8 cellular contexts compared by ENCODE assay signal in the genomic region with DNA sequence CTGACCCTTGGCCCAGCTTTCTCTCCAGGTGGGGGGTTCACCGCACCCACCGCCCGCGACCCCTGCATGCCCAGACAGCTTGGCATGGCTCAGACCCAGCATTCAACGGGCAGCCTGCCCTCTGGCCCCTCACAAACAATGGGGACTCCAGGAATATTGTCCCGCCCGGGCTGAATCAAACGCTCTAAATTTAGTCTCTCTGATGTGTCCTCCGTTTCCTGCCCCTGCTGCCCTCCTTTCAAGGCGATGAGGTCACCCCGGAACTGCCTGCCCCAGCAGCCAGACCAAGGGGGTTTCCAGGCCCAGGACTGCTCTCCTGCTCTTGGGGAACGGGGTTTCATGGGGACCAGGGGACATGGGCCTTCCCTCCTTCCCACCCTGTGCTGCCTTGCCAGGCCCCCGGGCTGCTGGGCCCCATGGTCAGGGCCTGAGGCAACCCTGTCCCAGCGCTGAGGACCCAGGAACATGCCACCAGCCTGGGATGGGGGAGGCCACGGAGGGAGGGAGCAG. TPM values are rescaled to one million over a fixed set of nuclear protein-coding genes. Genes with fewer than 3 reads are reported as not detected.
DNase-seq lines count a peak whose midpoint lies in the region; ATAC-seq and TF ChIP-seq lines count a peak whose summit lies in the region.

No MANE protein-coding gene starts in this region.

- no peak overlapping the region for H3K4me2 ChIP-seq in H9 (ENCODE audit: insufficient read depth, insufficient read length, low read length)

- H3K4me3 Mint-ChIP-seq in H9, result no peak overlapping the region
- H3K4me3 Mint-ChIP-seq in activated CD8-positive, alpha-beta T cell treated with anti-CD3 and anti-CD28 coated beads, Interleukin-2, amount 10 ng/mL, durations not matched to agents 7 days and 5 days, result peak overlapping the region; percentile 58
- no peak overlapping the region for H3K4me3 Mint-ChIP-seq in mesothelial cell of epicardium

- TF ChIP-seq CTCF in H9 (conservative IDR thresholded peaks at IDR 0.05), result no peak
- no peak for TF ChIP-seq CTCF in foreskin fibroblast (IDR thresholded peaks at IDR 0.05; ENCODE audit: low read depth, low read length)
- TF ChIP-seq CTCF in mesothelial cell of epicardium (IDR thresholded peaks at IDR 0.05; ENCODE audit: unreplicated experiment), result no peak

- H4K20me1 ChIP-seq in H9 (ENCODE audit: control insufficient read depth, insufficient read depth, insufficient read length), result no peaks in the 10 kb centered on the region

- H4K91ac ChIP-seq in H9 (ENCODE audit: insufficient read length, low read depth, low read length), result no peak overlapping the region

- no peak overlapping the region for H3K9ac ChIP-seq in H9 (ENCODE audit: extremely low read depth, insufficient read length, low read length)

- H2BK5ac ChIP-seq in H9 (ENCODE audit: insufficient read length, low read length), result no peak overlapping the region

- no peak overlapping the region for H4K5ac ChIP-seq in H9 (ENCODE audit: insufficient read length, low read depth, low read length)

- H3K79me1 ChIP-seq in H9 (ENCODE audit: insufficient read depth, low read depth, low read length, poor library complexity, severe bottlenecking), result no peaks in the 10 kb centered on the region

- H3K14ac ChIP-seq in H9 (ENCODE audit: insufficient read depth, low read length), result peak overlapping the region; percentile 58; the same call in 1 of the 2 replicates

- no peak overlapping the region for H2BK15ac ChIP-seq in H9 (ENCODE audit: low read depth, low read length)

- no peaks in the 10 kb centered on the region for H3K27me3 ChIP-seq in H9 (ENCODE audit: insufficient read depth, low read length)

- H3K18ac ChIP-seq in H9 (ENCODE audit: insufficient read length, low read depth, low read length), result no peak overlapping the region

- H2BK12ac ChIP-seq in H9 (ENCODE audit: insufficient read length, low read depth, low read length), result no peak overlapping the region

- H4K8ac ChIP-seq in H9 (replicated peaks; ENCODE audit: insufficient read length, low read depth, low read length), result no peak overlapping the region

- peak overlapping the region in 2 of 3 experiments; percentile 64 to 79; a peak in 4 of 7 replicates for H3K27ac Mint-ChIP-seq in H9
- peak overlapping the region; percentile 83 for H3K27ac Mint-ChIP-seq in activated CD8-positive, alpha-beta T cell treated with anti-CD3 and anti-CD28 coated beads, Interleukin-2, amount 10 ng/mL, durations not matched to agents 7 days and 5 days
- no peak overlapping the region for H3K27ac Mint-ChIP-seq in mesothelial cell of epicardium

- CTCF ChIA-PET in activated CD8-positive, alpha-beta T cell treated with anti-CD3 and anti-CD28 coated beads, Interleukin-2, amount 10 ng/mL, durations not matched to agents 7 days and 5 days (lab: Charles Lee), result no interaction called here

- no peak overlapping the region for H3K4me3 ChIP-seq in foreskin fibroblast (ENCODE audit: low read depth in 1 of 2, low read length in 2 of 2)

- WGBS in H9 (ENCODE audit: extremely low coverage, insufficient read length, low lambda C conversion rate), result no CpG with 5 or more reads among the region's 15 CpGs

- peaks cover 42% of the 10 kb centered on the region for H3K27me3 Mint-ChIP-seq in H9 (ENCODE audit: low read depth)
- H3K27me3 Mint-ChIP-seq in activated CD8-positive, alpha-beta T cell treated with anti-CD3 and anti-CD28 coated beads, Interleukin-2, amount 10 ng/mL, durations not matched to agents 7 days and 5 days (ENCODE audit: low read depth), result peaks cover 15% of the 10 kb centered on the region
- no peaks in the 10 kb centered on the region for H3K27me3 Mint-ChIP-seq in mesothelial cell of epicardium (ENCODE audit: low read depth)

- no peak overlapping the region for H2AK5ac ChIP-seq in H9 (ENCODE audit: insufficient read length, low read length)

- no peak overlapping the region for H2AFZ ChIP-seq in H9 (ENCODE audit: low read length)

- H3K36me3 Mint-ChIP-seq in H9 (ENCODE audit: insufficient read depth in 1 of 3, low read depth in 3 of 3) (no peaks in the 10 kb centered on the region), mesothelial cell of epicardium (no peaks in the 10 kb centered on the region)
- H3K36me3 Mint-ChIP-seq in activated CD8-positive, alpha-beta T cell treated with anti-CD3 and anti-CD28 coated beads, Interleukin-2, amount 10 ng/mL, durations not matched to agents 7 days and 5 days (ENCODE audit: low read depth), result no peaks in the 10 kb centered on the region

- H3K9me3 ChIP-seq in H9 (ENCODE audit: control insufficient read depth, low read depth, low read length), result no peaks in the 10 kb centered on the region

- no peak overlapping the region for H3K4ac ChIP-seq in H9 (ENCODE audit: low read depth, low read length)

- no peak overlapping the region for H2BK20ac ChIP-seq in H9 (ENCODE audit: low read depth, low read length, poor library complexity, severe bottlenecking)

- no peaks in the 10 kb centered on the region for H3K79me2 ChIP-seq in H9 (ENCODE audit: insufficient read depth, low read length)

- H3T11ph ChIP-seq in H9 (ENCODE audit: low read length), result no peak overlapping the region

- H2BK120ac ChIP-seq in H9 (ENCODE audit: low read depth, low read length, poor library complexity, severe bottlenecking), result no peak overlapping the region

- peak; percentile 87 for ATAC-seq in activated CD8-positive, alpha-beta T cell treated with anti-CD3 and anti-CD28 coated beads, Interleukin-2, amount 10 ng/mL, durations not matched to agents 7 days and 5 days
- ATAC-seq in GM19395 (IDR thresholded peaks at IDR 0.05; ENCODE audit: unreplicated experiment), result no peak

- H3K27ac ChIP-seq in H9 (ENCODE audit: insufficient read length, low read depth, low read length), result no peak overlapping the region

- peak; percentile 82 for DNase-seq in AG08396 (ENCODE audit: low spot score)
- no peak for DNase-seq in H9
- DNase-seq in activated CD8-positive, alpha-beta T cell treated with anti-CD3 and anti-CD28 coated beads, Interleukin-2, amount 10 ng/mL, durations not matched to agents 7 days and 5 days, result peak; percentile 74
- DNase-seq in foreskin fibroblast, result peak; percentile 52 to 60
- peak; percentile 59 for DNase-seq in stimulated activated CD8-positive, alpha-beta memory T cell treated with anti-CD3 and anti-CD28 coated beads, Interleukin-4, amount 100 ng/mL, for 48 hours
- DNase-seq in NCI-H187 treated with DMSO at 0.1 percent for 48 hours (lab: John Stamatoyannopoulos, UW), result no peak
- DNase-seq in mesothelial cell of epicardium (ENCODE audit: low spot score in 2 of 2, unreplicated experiment in 2 of 2), result no peak

- H3K56ac ChIP-seq in H9 (ENCODE audit: insufficient read length, low read depth, low read length), result no peak overlapping the region

- no peaks in the 10 kb centered on the region for H3K23me2 ChIP-seq in H9 (ENCODE audit: insufficient read length, low read depth, low read length, poor library complexity, severe bottlenecking)

- H3K9me3 Mint-ChIP-seq in H9, result no peaks in the 10 kb centered on the region; a peak in 1 of 5 replicates
- no peaks in the 10 kb centered on the region for H3K9me3 Mint-ChIP-seq in activated CD8-positive, alpha-beta T cell treated with anti-CD3 and anti-CD28 coated beads, Interleukin-2, amount 10 ng/mL, durations not matched to agents 7 days and 5 days (ENCODE audit: insufficient read depth)
- H3K9me3 Mint-ChIP-seq in mesothelial cell of epicardium, result no peaks in the 10 kb centered on the region

- POLR2A ChIA-PET in activated CD8-positive, alpha-beta T cell treated with anti-CD3 and anti-CD28 coated beads, Interleukin-2, amount 10 ng/mL, durations not matched to agents 7 days and 5 days (lab: Charles Lee), result interaction anchor here (0.6 to 1.4 kb wide), 2 partner anchors 64 to 65 kb away, joined by 3 to 4 read pairs; no protein-coding TSS in a partner anchor

- H3K4me1 ChIP-seq in H9 (ENCODE audit: insufficient read depth, low read length), result peaks cover 2% of the 10 kb centered on the region; the same call in 1 of the 2 replicates

- H3K4me1 Mint-ChIP-seq in H9 (peaks cover 21 to 36% of the 10 kb centered on the region in 2 experiments), mesothelial cell of epicardium (peaks cover 28% of the 10 kb centered on the region)
- H3K4me1 Mint-ChIP-seq in activated CD8-positive, alpha-beta T cell treated with anti-CD3 and anti-CD28 coated beads, Interleukin-2, amount 10 ng/mL, durations not matched to agents 7 days and 5 days (ENCODE audit: low read depth), result peaks cover 33% of the 10 kb centered on the region

- no peak overlapping the region for H3K23ac ChIP-seq in H9 (ENCODE audit: insufficient read length, low read depth, low read length)

RNA-seq across cellular contexts. Expression of a gene that starts 10.1 kb away (rescaled TPM):
- total RNA-seq in H9 (2021) (6.1 and 7.1 TPM in 2 replicates), mesothelial cell of epicardium (14.2 to 15.2 TPM (median 14.7 TPM) in 3 replicates)
- under 1 TPM; 0.18 to 0.34 TPM for total RNA-seq in activated CD8-positive, alpha-beta T cell treated with anti-CD3 and anti-CD28 coated beads, Interleukin-2, amount 10 ng/mL, durations not matched to agents 7 days and 5 days

Comparison
In these comparisons a context has a peak if more than half of its experiments do, and no peak if none do; other contexts are left out.
1. DNase-seq: peak in AG08396 (single experiment), activated CD8-positive, alpha-beta T cell treated with anti-CD3 and anti-CD28 coated beads, Interleukin-2, amount 10 ng/mL, durations not matched to agents 7 days and 5 days (single experiment), foreskin fibroblast (2 of 2) and stimulated activated CD8-positive, alpha-beta memory T cell treated with anti-CD3 and anti-CD28 coated beads, Interleukin-4, amount 100 ng/mL, for 48 hours (single experiment); none in H9 (single experiment), NCI-H187 treated with DMSO at 0.1 percent for 48 hours (single experiment) and mesothelial cell of epicardium (0 of 2).